Comparison of ENCODE assay signal across 1 cellular context in the genomic region with DNA sequence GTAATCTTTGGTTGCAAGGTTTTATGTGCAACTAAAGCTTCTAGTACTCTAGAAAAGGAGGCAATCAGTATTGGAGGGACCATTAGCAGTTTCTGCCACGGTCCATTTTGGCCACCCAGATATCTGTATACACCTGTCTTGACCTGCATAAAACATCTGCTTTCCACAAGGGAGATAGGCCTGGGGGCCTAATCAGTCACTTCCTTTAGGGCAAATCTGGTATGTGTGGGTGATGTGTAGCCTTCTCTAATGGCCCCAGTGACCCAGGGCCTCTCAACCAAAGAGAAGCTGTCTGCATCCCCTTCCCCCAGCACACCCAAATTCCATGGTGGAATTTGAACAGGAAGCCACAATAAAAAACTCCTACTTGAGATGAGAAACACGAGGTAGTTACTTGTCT.
TF ChIP-seq lines count a peak whose summit lies in the region.

No MANE protein-coding gene starts in this region.

TF ChIP-seq in K562, 482 proteins besides CTCF, POLR2A, EP300 and RAD21:
- TF ChIP-seq ZBTB1 (CRISPR knock-in tag; IDR thresholded peaks at IDR 0.05; ENCODE audit: borderline replicate concordance, low read depth) (no peak), CBFA2T3 (IDR thresholded peaks at IDR 0.05) (peak; percentile 54), CBFA2T2 (conservative IDR thresholded peaks at IDR 0.05) (0 out of 2 replicates have a peak, but pooled peaks have one; percentile 6)
TF ChIP-seq in K562: peak in this region for 2.
